In genomic region chr10:7941576-7941975, GRCh38 we compare ENCODE assay signal across 15 cellular contexts.
DNase-seq lines count a peak whose midpoint lies in the region; ATAC-seq and TF ChIP-seq lines count a peak whose summit lies in the region.
"Had no signal": no experiment of that assay in that cellular context is flagged by ENCODE, and none has a peak within 500 bp of the region (broad histone marks: within the 10 kb centered on the region; RNA-seq: fewer than 3 reads in every experiment).

No MANE protein-coding gene starts in this region.

- CTCF ChIA-PET in Caco-2 (lab: Charles Lee), result interaction anchor here (0.6 kb wide), 2 partner anchors 416 to 717 kb away, joined by 3 read pairs; no protein-coding TSS in a partner anchor

- no peak overlapping the region for H3K56ac ChIP-seq in H9 (ENCODE audit: insufficient read length, low read depth, low read length)

- H3K36me3 ChIP-seq in Caco-2 (ENCODE audit: control insufficient read depth, insufficient read depth, low read length) (no peaks in the 10 kb centered on the region), left lung (no peaks in the 10 kb centered on the region)
- H3K36me3 ChIP-seq: BE2C had no signal

- no peaks in the 10 kb centered on the region for H4K20me1 ChIP-seq in H9 (ENCODE audit: control insufficient read depth, insufficient read depth, insufficient read length)

- DNase-seq in Caco-2 (no peak), H9 (no peak), left lung (no peak), progenitor cell of endocrine pancreas (ENCODE audit: low spot score, unreplicated experiment) (no peak)
- no peak for DNase-seq in stimulated activated naive CD4-positive, alpha-beta T cell treated with Interleukin-2 at 50 U/mL for 16 hours (lab: John Stamatoyannopoulos, UW)
- DNase-seq: ACHN; BE2C; C1 segment of cervical spinal cord; CD4-positive, CD25-positive, alpha-beta regulatory T cell; CD8-positive, alpha-beta memory T cell; COR-L47; GOT3 had no signal

- H3K4me1 ChIP-seq in Caco-2 (peaks cover 16% of the 10 kb centered on the region), H9 (ENCODE audit: insufficient read depth, low read length) (peaks cover 3% of the 10 kb centered on the region; the same call in 1 of the 2 replicates), left lung (peaks cover 0 to 3% of the 10 kb centered on the region in 2 donors)

- H3K4me2 ChIP-seq in H9 (ENCODE audit: insufficient read depth, insufficient read length, low read length), result no peak overlapping the region

- H3K4me1 Mint-ChIP-seq in Caco-2 (ENCODE audit: low read depth, unreplicated experiment) (peaks cover 44% of the 10 kb centered on the region), H9 (peaks cover 30 to 32% of the 10 kb centered on the region in 2 experiments), progenitor cell of endocrine pancreas (ENCODE audit: low read depth) (peaks cover 9% of the 10 kb centered on the region)

- H3K27me3 Mint-ChIP-seq in Caco-2 (ENCODE audit: insufficient read depth, unreplicated experiment), result no peaks in the 10 kb centered on the region
- H3K27me3 Mint-ChIP-seq in H9 (ENCODE audit: low read depth), result no peaks in the 10 kb centered on the region
- H3K27me3 Mint-ChIP-seq in progenitor cell of endocrine pancreas, result peaks cover 7% of the 10 kb centered on the region
- H3K27me3 Mint-ChIP-seq: CD4-positive, CD25-positive, alpha-beta regulatory T cell; CD8-positive, alpha-beta memory T cell had no signal

- no peaks in the 10 kb centered on the region for H3K36me3 Mint-ChIP-seq in Caco-2 (ENCODE audit: insufficient read depth, unreplicated experiment)
- H3K36me3 Mint-ChIP-seq in H9 (ENCODE audit: insufficient read depth in 1 of 3, low read depth in 3 of 3), result no peaks in the 10 kb centered on the region; a peak in 1 of 7 replicates
- peaks cover 3% of the 10 kb centered on the region for H3K36me3 Mint-ChIP-seq in progenitor cell of endocrine pancreas (ENCODE audit: insufficient read depth)

- peak; percentile 16 for ATAC-seq in left lung
- ATAC-seq in HG02571 (IDR thresholded peaks at IDR 0.05; ENCODE audit: unreplicated experiment), result no peak

- H3K9me3 Mint-ChIP-seq in Caco-2 (ENCODE audit: unreplicated experiment) (no peaks in the 10 kb centered on the region), H9 (no peaks in the 10 kb centered on the region), progenitor cell of endocrine pancreas (ENCODE audit: low read depth) (peaks cover 9% of the 10 kb centered on the region)

- no peak overlapping the region for H2BK5ac ChIP-seq in H9 (ENCODE audit: insufficient read length, low read length)

- no peak overlapping the region for H3K23ac ChIP-seq in H9 (ENCODE audit: insufficient read length, low read depth, low read length)

- no peaks in the 10 kb centered on the region for H3K9me3 ChIP-seq in Caco-2
- H3K9me3 ChIP-seq in H9 (ENCODE audit: control insufficient read depth, low read depth, low read length), result no peaks in the 10 kb centered on the region
- H3K9me3 ChIP-seq in left lung, result no peaks in the 10 kb centered on the region
- H3K9me3 ChIP-seq: BE2C had no signal

- H2BK15ac ChIP-seq in H9 (ENCODE audit: low read depth, low read length), result no peak overlapping the region

- no peak overlapping the region for H3T11ph ChIP-seq in H9 (ENCODE audit: low read length)

- H2AK5ac ChIP-seq in H9 (ENCODE audit: insufficient read length, low read length), result no peak overlapping the region

- H2BK12ac ChIP-seq in H9 (ENCODE audit: insufficient read length, low read depth, low read length), result no peak overlapping the region

- no peaks in the 10 kb centered on the region for H3K79me2 ChIP-seq in H9 (ENCODE audit: insufficient read depth, low read length)

- no peak overlapping the region for H3K9ac ChIP-seq in H9 (ENCODE audit: extremely low read depth, insufficient read length, low read length)

- H3K27me3 ChIP-seq in Caco-2 (replicated peaks; ENCODE audit: control insufficient read depth, insufficient read depth, low read length) (no peaks in the 10 kb centered on the region), H9 (ENCODE audit: insufficient read depth, low read length) (no peaks in the 10 kb centered on the region), left lung (no peaks in the 10 kb centered on the region)
- H3K27me3 ChIP-seq: BE2C had no signal

- POLR2A ChIA-PET in Caco-2 (lab: Charles Lee), result no interaction called here

- H2BK120ac ChIP-seq in H9 (ENCODE audit: low read depth, low read length, poor library complexity, severe bottlenecking), result no peak overlapping the region

- H3K4ac ChIP-seq in H9 (ENCODE audit: low read depth, low read length), result no peak overlapping the region

- no CpG with 5 or more reads among the region's 6 CpGs for WGBS in H9 (ENCODE audit: extremely low coverage, insufficient read length, low lambda C conversion rate)

- no peak overlapping the region for H3K18ac ChIP-seq in H9 (ENCODE audit: insufficient read length, low read depth, low read length)

- peak overlapping the region; percentile 13 for H3K27ac Mint-ChIP-seq in Caco-2 (ENCODE audit: unreplicated experiment)
- peak overlapping the region; percentile 5 to 41 (median 17); a peak in 3 of 7 replicates for H3K27ac Mint-ChIP-seq in H9
- peak overlapping the region; percentile 2 for H3K27ac Mint-ChIP-seq in progenitor cell of endocrine pancreas

- intact Hi-C loops in Caco-2 (cut with micrococcal nuclease; ENCODE audit: unreplicated experiment), result no loop called here
- intact Hi-C loops in left lung (cut with DNase I), result no loop called here

- H3K23me2 ChIP-seq in H9 (ENCODE audit: insufficient read length, low read depth, low read length, poor library complexity, severe bottlenecking), result no peaks in the 10 kb centered on the region

- H3K4me3 ChIP-seq in Caco-2 (ENCODE audit: low read depth, low read length), result no peak overlapping the region
- no peak overlapping the region for H3K4me3 ChIP-seq in left lung
- H3K4me3 ChIP-seq: K562 had no signal

- no TSS peak for BruUV-seq in Caco-2 (replicated peaks; lab: Mats Ljungman, UMichigan)

- no peak overlapping the region for H3K27ac ChIP-seq in H9 (ENCODE audit: insufficient read length, low read depth, low read length)
- no peak overlapping the region for H3K27ac ChIP-seq in left lung
- H3K27ac ChIP-seq: HL-60 had no signal

- no peaks in the 10 kb centered on the region for H3K79me1 ChIP-seq in H9 (ENCODE audit: insufficient read depth, low read depth, low read length, poor library complexity, severe bottlenecking)

- no peak for TF ChIP-seq CTCF in Caco-2 (IDR thresholded peaks at IDR 0.05; ENCODE audit: insufficient read depth in 1 of 2, low read depth in 1 of 2, low read length in 1 of 2, severe bottlenecking in 1 of 2, unreplicated experiment in 1 of 2)
- TF ChIP-seq CTCF in H9 (conservative IDR thresholded peaks at IDR 0.05), result no peak
- no peak for TF ChIP-seq CTCF in left lung (IDR thresholded peaks at IDR 0.05)
- no peak for TF ChIP-seq CTCF in progenitor cell of endocrine pancreas (IDR thresholded peaks at IDR 0.05; ENCODE audit: unreplicated experiment)

- H3K14ac ChIP-seq in H9 (ENCODE audit: insufficient read depth, low read length), result no peak overlapping the region

- H4K5ac ChIP-seq in H9 (ENCODE audit: insufficient read length, low read depth, low read length), result no peak overlapping the region

- H4K91ac ChIP-seq in H9 (ENCODE audit: insufficient read length, low read depth, low read length), result no peak overlapping the region

- H2AFZ ChIP-seq in H9 (ENCODE audit: low read length), result no peak overlapping the region

- H2BK20ac ChIP-seq in H9 (ENCODE audit: low read depth, low read length, poor library complexity, severe bottlenecking), result no peak overlapping the region

- H3K4me3 Mint-ChIP-seq in Caco-2 (ENCODE audit: unreplicated experiment), result no peak overlapping the region
- H3K4me3 Mint-ChIP-seq in H9, result no peak overlapping the region
- no peak overlapping the region for H3K4me3 Mint-ChIP-seq in progenitor cell of endocrine pancreas (ENCODE audit: low read depth)
- H3K4me3 Mint-ChIP-seq: CD8-positive, alpha-beta memory T cell had no signal

- no peak overlapping the region for H4K8ac ChIP-seq in H9 (replicated peaks; ENCODE audit: insufficient read length, low read depth, low read length)
